1 cellular context compared by ENCODE assay signal in the genomic region with DNA sequence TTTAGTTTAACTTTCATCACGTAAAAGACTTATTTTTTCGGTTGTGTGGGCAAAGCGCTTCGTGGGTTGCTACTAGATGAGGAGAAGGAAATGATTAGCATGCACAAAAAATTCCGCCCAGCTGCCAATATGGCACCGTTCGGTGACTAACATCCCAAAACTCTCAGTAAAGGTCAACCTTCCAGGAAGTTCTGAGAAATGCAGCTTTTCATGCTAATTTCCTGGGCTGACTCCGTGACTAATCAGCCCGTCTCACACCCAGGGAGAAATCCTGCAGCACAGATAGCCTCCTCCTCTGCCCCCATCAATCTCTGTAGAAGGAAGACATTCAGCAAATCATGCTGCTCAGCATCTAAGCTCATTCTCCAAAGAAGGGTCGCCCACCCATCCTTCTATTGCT.
TF ChIP-seq lines count a peak whose summit lies in the region.

No MANE protein-coding gene starts in this region.

TF ChIP-seq in SK-N-SH treated with all-trans-retinoic acid at 6 μM for 48 hours, 23 proteins besides CTCF, POLR2A, EP300 and RAD21 (continued from another document):
- TF ChIP-seq POU6F1 (CRISPR knock-in tag; IDR thresholded peaks at IDR 0.05; ENCODE audit: borderline replicate concordance, low read depth) (no peak), ESRRG (CRISPR knock-in tag; IDR thresholded peaks at IDR 0.05) (no peak), SNAI2 (CRISPR knock-in tag; IDR thresholded peaks at IDR 0.05) (no peak), OSR1 (CRISPR knock-in tag; IDR thresholded peaks at IDR 0.05) (no peak), TOX (CRISPR knock-in tag; IDR thresholded peaks at IDR 0.05; ENCODE audit: borderline replicate concordance) (no peak), CSDC2 (CRISPR knock-in tag; IDR thresholded peaks at IDR 0.05) (no peak)
- TF ChIP-seq, protein P1, sequence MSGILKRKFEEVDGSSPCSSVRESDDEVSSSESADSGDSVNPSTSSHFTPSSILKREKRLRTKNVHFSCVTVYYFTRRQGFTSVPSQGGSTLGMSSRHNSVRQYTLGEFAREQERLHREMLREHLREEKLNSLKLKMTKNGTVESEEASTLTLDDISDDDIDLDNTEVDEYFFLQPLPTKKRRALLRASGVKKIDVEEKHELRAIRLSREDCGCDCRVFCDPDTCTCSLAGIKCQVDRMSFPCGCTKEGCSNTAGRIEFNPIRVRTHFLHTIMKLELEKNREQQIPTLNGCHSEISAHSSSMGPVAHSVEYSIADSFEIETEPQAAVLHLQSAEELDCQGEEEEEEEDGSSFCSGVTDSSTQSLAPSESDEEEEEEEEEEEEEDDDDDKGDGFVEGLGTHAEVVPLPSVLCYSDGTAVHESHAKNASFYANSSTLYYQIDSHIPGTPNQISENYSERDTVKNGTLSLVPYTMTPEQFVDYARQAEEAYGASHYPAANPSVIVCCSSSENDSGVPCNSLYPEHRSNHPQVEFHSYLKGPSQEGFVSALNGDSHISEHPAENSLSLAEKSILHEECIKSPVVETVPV (CRISPR knock-in tag; IDR thresholded peaks at IDR 0.05) = no peak
TF ChIP-seq in SK-N-SH treated with all-trans-retinoic acid at 6 μM for 48 hours: peak in this region for 0.
